Comparison of ENCODE assay signal across 19 cellular contexts in the genomic region with DNA sequence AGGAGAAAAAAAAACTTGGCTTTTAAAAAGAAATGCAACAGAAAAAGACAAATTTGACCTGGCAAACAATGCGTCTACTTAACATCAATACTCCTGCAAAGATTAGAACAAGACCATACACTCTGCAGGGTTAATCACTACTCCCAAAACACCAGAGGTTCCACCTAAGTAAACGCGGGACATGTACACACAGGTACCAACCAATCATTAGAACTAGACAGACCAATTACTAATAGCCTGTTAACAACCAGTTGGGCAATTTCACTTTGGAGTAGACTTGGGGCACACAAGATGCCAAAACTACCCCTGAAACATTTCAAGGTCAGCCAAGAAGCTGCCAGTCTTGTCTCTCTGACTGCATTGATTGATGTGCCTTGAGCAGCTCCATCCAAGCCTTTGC.
DNase-seq lines count a peak whose midpoint lies in the region; ATAC-seq, FAIRE-seq and TF ChIP-seq lines count a peak whose summit lies in the region.
"Had no signal": no experiment of that assay in that cellular context is flagged by ENCODE, and none has a peak within 500 bp of the region (broad histone marks: within the 10 kb centered on the region; RNA-seq: fewer than 3 reads in every experiment).

No MANE protein-coding gene starts in this region.

- 70% methylated on average over 3 of the region's 3 CpGs for WGBS in mammary epithelial cell (ENCODE audit: low coverage, missing lambda C conversion rate)
- 51 to 54% methylated on average over 3 of the region's 3 CpGs for WGBS in esophagus, 2 donors

- in situ Hi-C loops in mammary epithelial cell (cut with MboI; ENCODE audit: low sequenced_read_pairs in 2 of 2) = no loop called here

- no TSS peak for BruUV-seq in mammary epithelial cell (replicated peaks; lab: Mats Ljungman, UMichigan)

- no peak overlapping the region for H3K4me2 ChIP-seq in mammary epithelial cell (ENCODE audit: insufficient read depth, low read depth, low read length)
- no peak overlapping the region for H3K4me2 ChIP-seq in keratinocyte (ENCODE audit: control insufficient read depth, extremely low read depth, insufficient read depth, low read depth, low read length)
- H3K4me2 ChIP-seq: BLaER1 had no signal

- peak; percentile 71 for FAIRE-seq in keratinocyte (lab: Jason Lieb, UNC)
- FAIRE-seq: G401.6, GM12891, GM19239, H54 had no signal

- no peaks in the 10 kb centered on the region for H3K79me2 ChIP-seq in mammary epithelial cell (ENCODE audit: insufficient read depth, low read length)
- no peaks in the 10 kb centered on the region for H3K79me2 ChIP-seq in keratinocyte (ENCODE audit: control insufficient read depth, insufficient read depth, low read length)

- H3K4me3 ChIP-seq in mammary epithelial cell (replicated peaks in 1 of 3; ENCODE audit: insufficient read depth in 1 of 3, low read depth in 2 of 3, low read length in 3 of 3) (no peak overlapping the region), esophagus (ENCODE audit: low read depth in 1 of 2, low read length in 2 of 2) (no peak overlapping the region), keratinocyte (ENCODE audit: control insufficient read depth in 2 of 3, extremely low read depth in 1 of 3, insufficient read depth in 2 of 3, low read depth in 1 of 3, low read length in 3 of 3) (no peak overlapping the region)
- H3K4me3 ChIP-seq: BLaER1, GM23248 had no signal

- H3K36me3 ChIP-seq in mammary epithelial cell (ENCODE audit: insufficient read depth, low read length) (no peaks in the 10 kb centered on the region), esophagus (ENCODE audit: control insufficient read depth in 2 of 2, insufficient read depth in 2 of 2, low read length in 1 of 2) (no peaks in the 10 kb centered on the region), keratinocyte (ENCODE audit: control insufficient read depth in 2 of 2, extremely low read depth in 1 of 2, insufficient read depth in 2 of 2, low read length in 2 of 2) (no peaks in the 10 kb centered on the region)
- H3K36me3 ChIP-seq: BLaER1 had no signal

- DNase-seq in NCI-H1417 (lab: John Stamatoyannopoulos, UW) = peak in 2 of 3 experiments; percentile 2 to 18
- DNase-seq in NCI-H1417 treated with DMSO at 0.1 percent for 48 hours (lab: John Stamatoyannopoulos, UW) = no peak
- peak; percentile 48 for DNase-seq in mammary epithelial cell
- no peak for DNase-seq in keratinocyte (ENCODE audit: low read depth, low spot score)
- DNase-seq in hypothalamus (lab: John Stamatoyannopoulos, UW) = no peak
- no peak for DNase-seq in NCI-H2107 (lab: John Stamatoyannopoulos, UW)
- DNase-seq: 8988T; Calu3; CD4-positive, alpha-beta memory T cell; GM23248; HCEC 1CT had no signal

- H3K9me1 ChIP-seq in keratinocyte (ENCODE audit: control insufficient read depth, extremely low read depth, insufficient read depth, low read length) = no peaks in the 10 kb centered on the region

- H2AFZ ChIP-seq in mammary epithelial cell (ENCODE audit: low read depth, low read length) = no peak overlapping the region
- no peak overlapping the region for H2AFZ ChIP-seq in keratinocyte (ENCODE audit: control insufficient read depth, low read length)
- H2AFZ ChIP-seq: GM23248 had no signal

- CTCF ChIA-PET in mammary epithelial cell (lab: Charles Lee; ENCODE audit: low non-redundant PET) = interaction anchor here (0.6 kb wide), 1 partner anchor 707 kb away, joined by 3 read pairs; no protein-coding TSS in a partner anchor

- peaks cover 10% of the 10 kb centered on the region for H3K4me1 ChIP-seq in mammary epithelial cell (ENCODE audit: insufficient read depth, low read length)
- H3K4me1 ChIP-seq in esophagus (ENCODE audit: control insufficient read depth in 2 of 2, insufficient read depth in 2 of 2, low read length in 1 of 2) = peaks cover 0 to 4% of the 10 kb centered on the region in 2 donors
- peaks cover 28% of the 10 kb centered on the region for H3K4me1 ChIP-seq in keratinocyte (ENCODE audit: control insufficient read depth, extremely low read depth, insufficient read depth, low read length)

- H3K27me3 ChIP-seq in mammary epithelial cell (ENCODE audit: insufficient read depth, low read length) (no peaks in the 10 kb centered on the region), esophagus (ENCODE audit: control insufficient read depth in 1 of 2, insufficient read depth in 2 of 2, low read length in 2 of 2) (no peaks in the 10 kb centered on the region), keratinocyte (ENCODE audit: control insufficient read depth, extremely low read depth, insufficient read depth, low read length) (no peaks in the 10 kb centered on the region)
- H3K27me3 ChIP-seq: BLaER1 had no signal

- no peak overlapping the region for H3K9ac ChIP-seq in mammary epithelial cell (ENCODE audit: insufficient read depth, low read length)
- no peak overlapping the region for H3K9ac ChIP-seq in keratinocyte (ENCODE audit: control insufficient read depth, extremely low read depth, insufficient read depth, low read length)
- H3K9ac ChIP-seq: BLaER1, GM23248 had no signal

- no peak for TF ChIP-seq CTCF in mammary epithelial cell (conservative IDR thresholded peaks at IDR 0.05 in 1 of 2, IDR thresholded peaks at IDR 0.05 in 1 of 2; ENCODE audit: extremely low read depth in 1 of 2, insufficient read depth in 1 of 2, low read depth in 1 of 2, low read length in 2 of 2)
- TF ChIP-seq CTCF in keratinocyte (optimal IDR thresholded peaks at IDR 0.05 in 1 of 3, IDR thresholded peaks at IDR 0.05 in 1 of 3, conservative IDR thresholded peaks at IDR 0.05 in 1 of 3; ENCODE audit: extremely low read depth in 1 of 3, insufficient read depth in 2 of 3, low read length in 3 of 3) = no peak

- H3K9me3 ChIP-seq in mammary epithelial cell (replicated peaks; ENCODE audit: insufficient read depth, low read length) (no peaks in the 10 kb centered on the region), esophagus (ENCODE audit: control insufficient read depth in 2 of 2, insufficient read depth in 1 of 2, low read depth in 1 of 2, low read length in 1 of 2) (no peaks in the 10 kb centered on the region), keratinocyte (ENCODE audit: control insufficient read depth, low read depth, low read length) (no peaks in the 10 kb centered on the region)
- H3K9me3 ChIP-seq: BLaER1 had no signal

- ATAC-seq in GM19328 (IDR thresholded peaks at IDR 0.05; ENCODE audit: unreplicated experiment) = no peak

- no peaks in the 10 kb centered on the region for H4K20me1 ChIP-seq in mammary epithelial cell (ENCODE audit: insufficient read depth, low read length)
- H4K20me1 ChIP-seq in keratinocyte (ENCODE audit: control insufficient read depth, extremely low read depth, insufficient read depth, low read length) = no peaks in the 10 kb centered on the region
- H4K20me1 ChIP-seq: BLaER1 had no signal

- H3K27ac ChIP-seq in mammary epithelial cell (ENCODE audit: insufficient read depth, low read depth, low read length) (no peak overlapping the region), esophagus (ENCODE audit: low read depth in 2 of 2, low read length in 1 of 2) (peak overlapping the region; percentile 15 to 29), keratinocyte (ENCODE audit: control insufficient read depth, insufficient read depth, low read length) (no peak overlapping the region)
- H3K27ac ChIP-seq: BLaER1, GM23248, HL-60 had no signal

- intact Hi-C loops in mammary epithelial cell (cut with micrococcal nuclease) = loop anchor here (5.0 kb wide), 1 partner anchor 706 kb away; no protein-coding TSS in a partner anchor

- dilution Hi-C loops in mammary epithelial cell (cut with HindIII; ENCODE audit: low sequenced_read_pairs) = no loop called here
- dilution Hi-C loops in keratinocyte (cut with MboI; ENCODE audit: extremely low pct_ligation_motif_present, low sequenced_read_pairs) = no loop called here

Comparison
In these comparisons a context has a peak if more than half of its experiments do, and no peak if none do; other contexts are left out.
1. DNase-seq: peak in NCI-H1417 (2 of 3) and mammary epithelial cell (single experiment); none in NCI-H1417 treated with DMSO at 0.1 percent for 48 hours (single experiment), keratinocyte (single experiment), hypothalamus (0 of 51) and NCI-H2107 (single experiment).
2. H3K27ac ChIP-seq: peak in esophagus (2 of 2); none in mammary epithelial cell (single experiment) and keratinocyte (single experiment).